ENCODE assay signal across 28 cellular contexts in genomic region chr7:70340236-70340635, GRCh38.
"Had no signal": no experiment of that assay in that cellular context is flagged by ENCODE, and none has a peak within 500 bp of the region (broad histone marks: within the 10 kb centered on the region; RNA-seq: fewer than 3 reads in every experiment).

No MANE protein-coding gene starts in this region.

- H3K9me3 ChIP-seq: colonic mucosa, esophagus muscularis mucosa, esophagus squamous epithelium, gastrocnemius medialis, gastroesophageal sphincter, heart left ventricle, heart right ventricle had no signal

- H3K4me3 ChIP-seq: colonic mucosa, coronary artery, dorsolateral prefrontal cortex, esophagus muscularis mucosa, esophagus squamous epithelium, gastrocnemius medialis, gastroesophageal sphincter, heart left ventricle, heart right ventricle had no signal

- DNase-seq: colonic mucosa; cortex of kidney; dermis blood vessel endothelial cell; dorsolateral prefrontal cortex; effector CD4-positive, alpha-beta T cell; effector CD8-positive, alpha-beta T cell; effector memory CD4-positive, alpha-beta T cell; effector memory CD8-positive, alpha-beta T cell; endodermal cell; erythroblast; esophagus squamous epithelium; foreskin fibroblast; foreskin keratinocyte; foreskin melanocyte; gastrocnemius medialis; glutamatergic neuron; head of caudate nucleus; heart left ventricle; heart right ventricle had no signal

- ATAC-seq: effector memory CD8-positive, alpha-beta T cell; esophagus mucosa; foreskin keratinocyte; gastrocnemius medialis; gastroesophageal sphincter; heart left ventricle; heart right ventricle had no signal

- FAIRE-seq: colon, endometrium, endothelial cell of umbilical vein, frontal cortex had no signal

- H3K4me1 ChIP-seq: colonic mucosa, esophagus squamous epithelium, foreskin keratinocyte, gastrocnemius medialis, gastroesophageal sphincter, heart left ventricle, heart right ventricle had no signal

- H3K27ac ChIP-seq: colonic mucosa, coronary artery, dorsolateral prefrontal cortex, epithelial cell of prostate, esophagus muscularis mucosa, esophagus squamous epithelium, gastrocnemius medialis, gastroesophageal sphincter, heart left ventricle, heart right ventricle had no signal

- H3K27me3 ChIP-seq: colonic mucosa, dorsolateral prefrontal cortex, esophagus muscularis mucosa, gastrocnemius medialis, gastroesophageal sphincter, heart left ventricle, heart right ventricle had no signal

- H3K36me3 ChIP-seq: colonic mucosa, esophagus muscularis mucosa, esophagus squamous epithelium, gastrocnemius medialis, gastroesophageal sphincter, heart left ventricle, heart right ventricle had no signal
